ENCODE assay signal across 25 cellular contexts in genomic region chr6:20084411-20084810, GRCh38.
"Had no signal": no experiment of that assay in that cellular context is flagged by ENCODE, and none has a peak within 500 bp of the region (broad histone marks: within the 10 kb centered on the region; RNA-seq: fewer than 3 reads in every experiment).

No MANE protein-coding gene starts in this region.

- H3K4me1 ChIP-seq: stomach, suprapubic skin, testis, thyroid gland, tibial artery, tibial nerve, upper lobe of left lung, upper lobe of right lung, uterus, vagina had no signal

- H3K36me3 ChIP-seq: stomach, suprapubic skin, thoracic aorta, thyroid gland, tibial artery, transverse colon, upper lobe of left lung, upper lobe of right lung, uterus, vagina had no signal

- H3K9me3 ChIP-seq: suprapubic skin, testis, thyroid gland, upper lobe of right lung, uterus had no signal

- H3K4me3 ChIP-seq: stomach, suprapubic skin, testis, thoracic aorta, thyroid gland, tibial artery, tibial nerve, transverse colon, upper lobe of left lung, upper lobe of right lung, uterus, vagina had no signal

- H3K27ac ChIP-seq: stomach, suprapubic skin, testis, thoracic aorta, thyroid gland, tibial artery, tibial nerve, upper lobe of left lung, upper lobe of right lung, uterus, vagina had no signal

- DNase-seq: stimulated activated CD4-positive, alpha-beta T cell treated with anti-CD3 and anti-CD28 coated beads, Interleukin-2, amount 100 ng/mL, for 48 hours; stimulated activated CD4-positive, alpha-beta T cell treated with anti-CD3 and anti-CD28 coated beads, Interleukin-4, amount 100 ng/mL, for 1 hour; stimulated activated CD4-positive, alpha-beta T cell treated with anti-CD3 and anti-CD28 coated beads, Interleukin-4, amount 100 ng/mL, for 24 hours; stimulated activated CD4-positive, alpha-beta T cell treated with anti-CD3 and anti-CD28 coated beads, Interleukin-4, amount 100 ng/mL, for 4 hours; stimulated activated CD8-positive, alpha-beta memory T cell treated with anti-CD3 and anti-CD28 coated beads, Interleukin-4, amount 100 ng/mL, for 48 hours; stimulated activated naive B cell treated with anti-CD40 and anti-IgM and Interleukin-4, amounts not matched to agents 10 μg/mL and 1 μg/mL and 100 μg/mL, for 72 hours; stimulated activated naive CD4-positive, alpha-beta T cell treated with Interleukin-2 at 50 U/mL for 16 hours; stimulated activated naive CD8-positive, alpha-beta T cell treated with anti-CD3 and anti-CD28 coated beads, Interleukin-15, amount 100 ng/mL, for 72 hours; stimulated activated naive CD8-positive, alpha-beta T cell treated with anti-CD3 and anti-CD28 coated beads, Interleukin-15, Interleukin-2, amounts not matched to agents 100 U/mL and 50 U/mL, for 24 hours; stomach; substantia nigra; testis; thyroid gland; tibial artery; transverse colon; trophoblast cell; upper lobe of left lung; upper lobe of right lung; uterus had no signal

- ATAC-seq: stimulated activated effector memory CD8-positive, alpha-beta T cell treated with anti-CD3 and anti-CD28 coated beads, Interleukin-12 subunit alpha, Interleukin-12 subunit beta, amount 100 ng/mL, for 72 hours; stimulated activated memory B cell treated with anti-CD40 and anti-IgM and Interleukin-4, amounts not matched to agents 10 μg/mL and 1 μg/mL and 100 μg/mL, for 72 hours; stimulated activated naive B cell treated with anti-CD40 and anti-IgM and Interleukin-4, amounts not matched to agents 10 μg/mL and 1 μg/mL and 100 μg/mL, for 72 hours; stimulated activated naive CD8-positive, alpha-beta T cell treated with anti-CD3 and anti-CD28 coated beads, Interleukin-15, amount 100 ng/mL, for 72 hours; stimulated activated naive CD8-positive, alpha-beta T cell treated with anti-CD3 and anti-CD28 coated beads, Interleukin-15, Interleukin-2, amounts not matched to agents 100 U/mL and 50 U/mL, for 24 hours; upper lobe of right lung had no signal

- H3K27me3 ChIP-seq: stomach, suprapubic skin, testis, thyroid gland, tibial artery, tibial nerve, transverse colon, upper lobe of left lung, upper lobe of right lung, uterus, vagina had no signal
